Comparison of ENCODE assay signal across 11 cellular contexts in genomic region chr1:31670583-31670944, GRCh38. TPM values are rescaled to one million over a fixed set of nuclear protein-coding genes. Genes with fewer than 3 reads are reported as not detected.
DNase-seq lines count a peak whose midpoint lies in the region; ATAC-seq, FAIRE-seq and TF ChIP-seq lines count a peak whose summit lies in the region.
"Had no signal": no experiment of that assay in that cellular context is flagged by ENCODE, and none has a peak within 500 bp of the region (broad histone marks: within the 10 kb centered on the region; RNA-seq: fewer than 3 reads in every experiment).

No MANE protein-coding gene starts in this region.

- peak overlapping the region; percentile 78 for H2AFZ ChIP-seq in Loucy (ENCODE audit: low read length)

- peaks cover 47% of the 10 kb centered on the region for H3K27me3 Mint-ChIP-seq in stimulated activated memory B cell treated with anti-CD40 and anti-IgM and Interleukin-4, amounts not matched to agents 10 μg/mL and 1 μg/mL and 100 μg/mL, for 72 hours

- no peaks in the 10 kb centered on the region for H3K9me3 Mint-ChIP-seq in stimulated activated memory B cell treated with anti-CD40 and anti-IgM and Interleukin-4, amounts not matched to agents 10 μg/mL and 1 μg/mL and 100 μg/mL, for 72 hours

- peak overlapping the region; percentile 86 to 88 for H3K27ac ChIP-seq in breast epithelium
- peak overlapping the region; percentile 58 for H3K27ac ChIP-seq in layer of hippocampus (ENCODE audit: low read depth, low read length)
- no peak overlapping the region for H3K27ac ChIP-seq in SJCRH30
- H3K27ac ChIP-seq: HL-60 had no signal

- TF ChIP-seq POLR2A in breast epithelium (IDR thresholded peaks at IDR 0.05) (no peak), H54 (IDR thresholded peaks at IDR 0.05; ENCODE audit: low read depth, low read length) (no peak)

- peak overlapping the region; percentile 40 for H3K27ac Mint-ChIP-seq in stimulated activated memory B cell treated with anti-CD40 and anti-IgM and Interleukin-4, amounts not matched to agents 10 μg/mL and 1 μg/mL and 100 μg/mL, for 72 hours

- H3K4me3 Mint-ChIP-seq in stimulated activated memory B cell treated with anti-CD40 and anti-IgM and Interleukin-4, amounts not matched to agents 10 μg/mL and 1 μg/mL and 100 μg/mL, for 72 hours, result no peak overlapping the region

- H3K27me3 ChIP-seq in Loucy (ENCODE audit: insufficient read depth, low read length, poor library complexity, severe bottlenecking), result no peaks in the 10 kb centered on the region
- H3K27me3 ChIP-seq in breast epithelium, result no peaks in the 10 kb centered on the region
- no peaks in the 10 kb centered on the region for H3K27me3 ChIP-seq in layer of hippocampus (ENCODE audit: control insufficient read depth, insufficient read depth, low read length)
- peaks cover 13% of the 10 kb centered on the region for H3K27me3 ChIP-seq in SJCRH30

- H3K4me1 ChIP-seq in Loucy (ENCODE audit: insufficient read depth, low read length, poor library complexity, severe bottlenecking) (peaks cover 4% of the 10 kb centered on the region), breast epithelium (peaks cover 7 to 25% of the 10 kb centered on the region in 2 donors), SJCRH30 (peaks cover 39% of the 10 kb centered on the region)

- H3F3A ChIP-seq in Loucy (ENCODE audit: low read depth), result no peaks in the 10 kb centered on the region

- no peaks in the 10 kb centered on the region for H3K9me2 ChIP-seq in Loucy (replicated peaks; ENCODE audit: low read depth, low read length)

- no peaks in the 10 kb centered on the region for H4K20me1 ChIP-seq in Loucy (ENCODE audit: insufficient read depth, low read length, poor library complexity, severe bottlenecking)

- peak overlapping the region; percentile 24 for H3K4me2 ChIP-seq in Loucy (ENCODE audit: low read depth, low read length, poor library complexity, severe bottlenecking)

- peaks cover 12% of the 10 kb centered on the region for H3K4me1 Mint-ChIP-seq in stimulated activated memory B cell treated with anti-CD40 and anti-IgM and Interleukin-4, amounts not matched to agents 10 μg/mL and 1 μg/mL and 100 μg/mL, for 72 hours

- FAIRE-seq in H54 (lab: Jason Lieb, UNC), result no peak

- peak in 1 of 2 donors; percentile 37 for DNase-seq in breast epithelium (ENCODE audit: low spot score in 2 of 2)
- no peak for DNase-seq in NOMO-1 treated with dmso at 0.1 percent for 144 hours (lab: John Stamatoyannopoulos, UW; ENCODE audit: unreplicated experiment)
- no peak for DNase-seq in SJCRH30
- no peak for DNase-seq in RPMI8226
- no peak for DNase-seq in H54 (ENCODE audit: insufficient read length, low spot score)
- DNase-seq: effector CD4-positive, alpha-beta T cell had no signal

- no peak overlapping the region for H3K9ac ChIP-seq in Loucy (ENCODE audit: low read depth, low read length, poor library complexity, severe bottlenecking)

- intact Hi-C loops in breast epithelium (cut with DNase I; ENCODE audit: low total_unique reads), result loop anchor here (10.0 kb wide), 1 partner anchor 294 kb away; no protein-coding TSS in a partner anchor

- H3K79me2 ChIP-seq in Loucy (ENCODE audit: insufficient read depth, low read length), result no peaks in the 10 kb centered on the region

- no peak for TF ChIP-seq CTCF in Loucy (conservative IDR thresholded peaks at IDR 0.05; ENCODE audit: low read length)
- TF ChIP-seq CTCF in breast epithelium (IDR thresholded peaks at IDR 0.05), result no peak

- H3K4me3 ChIP-seq in Loucy (ENCODE audit: low read length, poor library complexity, severe bottlenecking) (no peak overlapping the region), breast epithelium (peak overlapping the region in 2 of 3 donors; percentile 37 to 55), SJCRH30 (no peak overlapping the region)

- ATAC-seq in stimulated activated memory B cell treated with anti-CD40 and anti-IgM and Interleukin-4, amounts not matched to agents 10 μg/mL and 1 μg/mL and 100 μg/mL, for 72 hours, result no peak

- H3K36me3 Mint-ChIP-seq in stimulated activated memory B cell treated with anti-CD40 and anti-IgM and Interleukin-4, amounts not matched to agents 10 μg/mL and 1 μg/mL and 100 μg/mL, for 72 hours, result no peaks in the 10 kb centered on the region

- no peaks in the 10 kb centered on the region for H3K36me3 ChIP-seq in Loucy (ENCODE audit: insufficient read depth, low read length)
- no peaks in the 10 kb centered on the region for H3K36me3 ChIP-seq in breast epithelium
- H3K36me3 ChIP-seq in SJCRH30, result no peaks in the 10 kb centered on the region

- H3K9me3 ChIP-seq in Loucy (ENCODE audit: insufficient read depth, low read depth, low read length), result no peaks in the 10 kb centered on the region
- no peaks in the 10 kb centered on the region for H3K9me3 ChIP-seq in breast epithelium
- H3K9me3 ChIP-seq in SJCRH30 (replicated peaks), result no peaks in the 10 kb centered on the region

RNA-seq across cellular contexts. Expression of gene PEF1, which starts 25.9 kb away (rescaled TPM):
- 10 to 100 TPM; 67.8 to 84.9 (median 70.1) TPM for total RNA-seq in breast epithelium
- total RNA-seq in SJCRH30 (2014; rRNA removed; shearing (Covaris generic)), result 64.8 and 72.3 TPM in 2 replicates

RNA-seq across cellular contexts. Expression of gene COL16A1, which starts 33.3 kb away (rescaled TPM):
- 10 to 100 TPM; 55.2 to 79.5 (median 58.7) TPM for total RNA-seq in breast epithelium
- 2.6 and 2.7 TPM in 2 replicates for total RNA-seq in SJCRH30 (2014; rRNA removed; shearing (Covaris generic))

RNA-seq across cellular contexts. Expression of gene HCRTR1, which starts 53.1 kb away (rescaled TPM):
- total RNA-seq in breast epithelium, result not detected
- total RNA-seq in SJCRH30 (2014; rRNA removed; shearing (Covaris generic)), result not detected in 2 replicates
- total RNA-seq: Daoy had no signal

Comparison
In these comparisons a context has a peak if more than half of its experiments do, and no peak if none do; other contexts are left out.
1. H3K4me3 ChIP-seq: peak in breast epithelium (2 of 3); none in Loucy (single experiment) and SJCRH30 (single experiment).
2. RNA of gene COL16A1, which starts 33.3 kb away (total RNA-seq): 55.2 to 79.5 TPM in breast epithelium; 2.6 to 2.7 TPM in SJCRH30; every median in the first group is over 10 times any median in the second.